2 cellular contexts compared by ENCODE assay signal in the genomic region with DNA sequence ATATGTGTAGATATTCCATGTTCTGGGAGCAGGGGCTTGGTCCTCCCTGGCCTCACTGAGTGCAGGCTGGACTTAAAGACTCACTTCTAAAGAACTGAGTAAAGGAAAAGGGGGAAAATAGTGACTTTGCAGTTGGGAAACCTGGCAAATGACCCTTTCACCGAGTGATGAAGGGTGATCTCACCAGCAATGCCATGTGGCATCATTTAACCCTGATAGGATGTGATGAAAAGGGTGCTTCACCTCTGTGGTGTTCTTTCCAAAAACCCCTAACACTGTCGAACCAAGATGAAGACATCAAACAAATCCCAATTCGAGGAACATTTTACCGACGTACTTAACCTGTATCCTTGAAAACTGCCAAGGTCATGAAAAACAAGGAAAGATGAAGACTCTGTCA.
TF ChIP-seq lines count a peak whose summit lies in the region.

No MANE protein-coding gene starts in this region.

TF ChIP-seq in IMR-90, 13 proteins besides CTCF, POLR2A, EP300 and RAD21:
- TF ChIP-seq RCOR1 (IDR thresholded peaks at IDR 0.05; ENCODE audit: insufficient replicate concordance, low read length): no peak
- TF ChIP-seq CHD1 (IDR thresholded peaks at IDR 0.05; ENCODE audit: low read depth, low read length): no peak
- no peak for TF ChIP-seq MAZ (IDR thresholded peaks at IDR 0.05; ENCODE audit: borderline replicate concordance, low read depth, low read length)
- no peak for TF ChIP-seq SMC3 (IDR thresholded peaks at IDR 0.05; ENCODE audit: low read depth, low read length)
- no peak for TF ChIP-seq NFE2L2 (IDR thresholded peaks at IDR 0.05; ENCODE audit: low read depth, low read length)
- no peak for TF ChIP-seq MXI1 (IDR thresholded peaks at IDR 0.05; ENCODE audit: borderline replicate concordance, low read depth, low read length)
- no peak for TF ChIP-seq BHLHE40 (IDR thresholded peaks at IDR 0.05; ENCODE audit: low read depth, low read length)
- no peak for TF ChIP-seq USF2 (IDR thresholded peaks at IDR 0.05; ENCODE audit: low read depth, low read length)
- no peak for TF ChIP-seq MAFK (IDR thresholded peaks at IDR 0.05; ENCODE audit: low read depth, low read length)
- no peak for TF ChIP-seq CEBPB (IDR thresholded peaks at IDR 0.05; ENCODE audit: low read depth, low read length)
- TF ChIP-seq, protein P1, sequence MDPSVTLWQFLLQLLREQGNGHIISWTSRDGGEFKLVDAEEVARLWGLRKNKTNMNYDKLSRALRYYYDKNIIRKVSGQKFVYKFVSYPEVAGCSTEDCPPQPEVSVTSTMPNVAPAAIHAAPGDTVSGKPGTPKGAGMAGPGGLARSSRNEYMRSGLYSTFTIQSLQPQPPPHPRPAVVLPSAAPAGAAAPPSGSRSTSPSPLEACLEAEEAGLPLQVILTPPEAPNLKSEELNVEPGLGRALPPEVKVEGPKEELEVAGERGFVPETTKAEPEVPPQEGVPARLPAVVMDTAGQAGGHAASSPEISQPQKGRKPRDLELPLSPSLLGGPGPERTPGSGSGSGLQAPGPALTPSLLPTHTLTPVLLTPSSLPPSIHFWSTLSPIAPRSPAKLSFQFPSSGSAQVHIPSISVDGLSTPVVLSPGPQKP (IDR thresholded peaks at IDR 0.05; ENCODE audit: borderline replicate concordance, low read depth, low read length): no peak
- no peak for TF ChIP-seq RFX5 (IDR thresholded peaks at IDR 0.05; ENCODE audit: low read depth, low read length)
- TF ChIP-seq FOS (IDR thresholded peaks at IDR 0.05; ENCODE audit: low read depth, low read length): no peak

TF ChIP-seq in H1, 55 proteins besides CTCF, POLR2A, EP300 and RAD21:
- no peak for TF ChIP-seq CREB1 (IDR thresholded peaks at IDR 0.05)
- TF ChIP-seq, protein P2, sequence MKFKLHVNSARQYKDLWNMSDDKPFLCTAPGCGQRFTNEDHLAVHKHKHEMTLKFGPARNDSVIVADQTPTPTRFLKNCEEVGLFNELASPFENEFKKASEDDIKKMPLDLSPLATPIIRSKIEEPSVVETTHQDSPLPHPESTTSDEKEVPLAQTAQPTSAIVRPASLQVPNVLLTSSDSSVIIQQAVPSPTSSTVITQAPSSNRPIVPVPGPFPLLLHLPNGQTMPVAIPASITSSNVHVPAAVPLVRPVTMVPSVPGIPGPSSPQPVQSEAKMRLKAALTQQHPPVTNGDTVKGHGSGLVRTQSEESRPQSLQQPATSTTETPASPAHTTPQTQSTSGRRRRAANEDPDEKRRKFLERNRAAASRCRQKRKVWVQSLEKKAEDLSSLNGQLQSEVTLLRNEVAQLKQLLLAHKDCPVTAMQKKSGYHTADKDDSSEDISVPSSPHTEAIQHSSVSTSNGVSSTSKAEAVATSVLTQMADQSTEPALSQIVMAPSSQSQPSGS (IDR thresholded peaks at IDR 0.05; ENCODE audit: low read length): no peak
